Comparison of ENCODE assay signal across 13 cellular contexts in genomic region chr12:25435431-25435830, GRCh38.
"Had no signal": no experiment of that assay in that cellular context is flagged by ENCODE, and none has a peak within 500 bp of the region (broad histone marks: within the 10 kb centered on the region; RNA-seq: fewer than 3 reads in every experiment).

No MANE protein-coding gene starts in this region.

- H3K36me3 ChIP-seq: heart left ventricle, tibial nerve, uterus had no signal

- H3K4me3 ChIP-seq: uterus had no signal

- H3K27ac ChIP-seq: heart left ventricle had no signal

- DNase-seq: activated CD4-positive, alpha-beta T cell treated with anti-CD3 and anti-CD28 coated beads, Interleukin-2, amount 10 ng/mL, durations not matched to agents 24 days and 14 days; activated CD4-positive, CD25-positive, alpha-beta regulatory T cell; activated CD8-positive, alpha-beta memory T cell treated with anti-CD3 and anti-CD28 coated beads, Interleukin-2, amount 50 U/mL, for 48 hours; activated naive CD4-positive, alpha-beta T cell treated with Interleukin-2 at 50 U/mL for 16 hours; aorta; cerebellar nuclear complex; effector memory CD4-positive, alpha-beta T cell; heart left ventricle; stimulated activated CD4-positive, alpha-beta T cell treated with anti-CD3 and anti-CD28 coated beads, Interleukin-4, amount 100 ng/mL, for 24 hours; stimulated activated naive CD4-positive, alpha-beta T cell; uterus had no signal

- FAIRE-seq: frontal cortex had no signal

- H3K9me3 ChIP-seq: heart left ventricle, tibial nerve, uterus had no signal

- H3K27me3 ChIP-seq: heart left ventricle, tibial nerve, uterus had no signal

- H3K4me1 ChIP-seq: uterus had no signal
